Comparison of ENCODE assay signal across 8 cellular contexts in genomic region chr3:36907911-36908646, GRCh38. TPM values are rescaled to one million over a fixed set of nuclear protein-coding genes. Genes with fewer than 3 reads are reported as not detected.
DNase-seq lines count a peak whose midpoint lies in the region; ATAC-seq and TF ChIP-seq lines count a peak whose summit lies in the region.

No MANE protein-coding gene starts in this region.

- H3K9ac ChIP-seq in OCI-LY3 (ENCODE audit: low read length): peak overlapping the region; percentile 75

- TF ChIP-seq POLR2A in esophagus squamous epithelium (IDR thresholded peaks at IDR 0.05): peak in 1 of 4 donors; percentile 46
- no peak for TF ChIP-seq POLR2A in ovary (IDR thresholded peaks at IDR 0.05)

- no peaks in the 10 kb centered on the region for H3K27me3 Mint-ChIP-seq in activated T-cell treated with anti-CD3 and anti-CD28 coated beads, Interleukin-2, amount 50 U/mL, for 4 hours (ENCODE audit: low read depth)

- H3K9me3 ChIP-seq in OCI-LY3 (ENCODE audit: insufficient read depth, low read length) (no peaks in the 10 kb centered on the region), esophagus squamous epithelium (no peaks in the 10 kb centered on the region), ovary (no peaks in the 10 kb centered on the region), upper lobe of right lung (no peaks in the 10 kb centered on the region)

- no peak for TF ChIP-seq EP300 in ovary (IDR thresholded peaks at IDR 0.05)

- H3K4me1 Mint-ChIP-seq in activated T-cell treated with anti-CD3 and anti-CD28 coated beads, Interleukin-2, amount 50 U/mL, for 4 hours (ENCODE audit: low read depth): peaks cover 65% of the 10 kb centered on the region

- DNase-seq in AG09309 (ENCODE audit: low read depth) (no peak), esophagus squamous epithelium (lab: John Stamatoyannopoulos, UW) (no peak), ovary (peak; percentile 31 to 52 (median 46)), upper lobe of right lung (no peak)
- peak; percentile 42 for DNase-seq in activated T-cell treated with anti-CD3 and anti-CD28 coated beads, Interleukin-2, amount 50 U/mL, for 4 hours

- no peaks in the 10 kb centered on the region for H3K9me3 Mint-ChIP-seq in activated T-cell treated with anti-CD3 and anti-CD28 coated beads, Interleukin-2, amount 50 U/mL, for 4 hours

- H3K27me3 ChIP-seq in OCI-LY3 (ENCODE audit: low read depth, low read length): no peaks in the 10 kb centered on the region
- H3K27me3 ChIP-seq in esophagus squamous epithelium: no peaks in the 10 kb centered on the region
- no peaks in the 10 kb centered on the region for H3K27me3 ChIP-seq in ovary
- no peaks in the 10 kb centered on the region for H3K27me3 ChIP-seq in upper lobe of right lung

- 0 out of 2 replicates have a peak overlapping the region, but pooled peaks have one; percentile 1 for H2AFZ ChIP-seq in OCI-LY3 (ENCODE audit: low read depth, low read length)

- no peak for TF ChIP-seq CTCF in AG09309 (IDR thresholded peaks at IDR 0.05; ENCODE audit: control insufficient read depth, insufficient read depth, low read depth, low read length, missing control alignments)
- TF ChIP-seq CTCF in OCI-LY3 (IDR thresholded peaks at IDR 0.05; ENCODE audit: low read depth, low read length): no peak
- no peak for TF ChIP-seq CTCF in esophagus squamous epithelium (IDR thresholded peaks at IDR 0.05)
- TF ChIP-seq CTCF in ovary (IDR thresholded peaks at IDR 0.05): no peak
- TF ChIP-seq CTCF in upper lobe of right lung (IDR thresholded peaks at IDR 0.05): no peak

- intact Hi-C loops in esophagus squamous epithelium (cut with DNase I): no loop called here
- intact Hi-C loops in ovary (cut with DNase I): no loop called here
- intact Hi-C loops in upper lobe of right lung (cut with DNase I): no loop called here

- peaks cover 33% of the 10 kb centered on the region for H3K79me2 ChIP-seq in OCI-LY3 (ENCODE audit: low read length)

- H3K27ac ChIP-seq in OCI-LY3 (ENCODE audit: low read length) (peak overlapping the region; percentile 81), esophagus squamous epithelium (peak overlapping the region; percentile 73 to 86 (median 78)), ovary (peak overlapping the region; percentile 62 to 70), upper lobe of right lung (peak overlapping the region; percentile 89)

- H3K36me3 Mint-ChIP-seq in activated T-cell treated with anti-CD3 and anti-CD28 coated beads, Interleukin-2, amount 50 U/mL, for 4 hours (ENCODE audit: insufficient read depth): peaks cover 4% of the 10 kb centered on the region

- H3K4me1 ChIP-seq in OCI-LY3 (ENCODE audit: low read length) (peaks cover 78% of the 10 kb centered on the region), esophagus squamous epithelium (peaks cover 0 to 51% (median 24%) of the 10 kb centered on the region in 3 donors), ovary (ENCODE audit: insufficient read depth) (peaks cover 7% of the 10 kb centered on the region), upper lobe of right lung (peaks cover 34% of the 10 kb centered on the region)

- peaks cover 18% of the 10 kb centered on the region for H3K36me3 ChIP-seq in OCI-LY3 (replicated peaks; ENCODE audit: low read depth, low read length)
- H3K36me3 ChIP-seq in esophagus squamous epithelium: no peaks in the 10 kb centered on the region
- H3K36me3 ChIP-seq in ovary: no peaks in the 10 kb centered on the region
- peaks cover under 1% of the 10 kb centered on the region for H3K36me3 ChIP-seq in upper lobe of right lung

- WGBS in esophagus squamous epithelium, 2 donors: 16 to 30% methylated on average over 14 to 15 of the region's 15 CpGs
- 1 to 11% (median 2%) methylated on average over 15 of the region's 15 CpGs for WGBS in ovary, 3 donors

- ATAC-seq in GM21717 (IDR thresholded peaks at IDR 0.05; ENCODE audit: unreplicated experiment) (peak; percentile 39), upper lobe of right lung (peak; percentile 80), HG02840 (IDR thresholded peaks at IDR 0.05; ENCODE audit: low FRiP score, unreplicated experiment) (no peak)
- peak; percentile 37 to 49 for ATAC-seq in activated T-cell treated with anti-CD3 and anti-CD28 coated beads, Interleukin-2, amount 50 U/mL, for 4 hours

- peak overlapping the region; percentile 86 for H3K4me2 ChIP-seq in OCI-LY3 (ENCODE audit: low read length)

- H4K20me1 ChIP-seq in OCI-LY3 (ENCODE audit: insufficient read depth, low read length): no peaks in the 10 kb centered on the region

- H3K4me3 Mint-ChIP-seq in activated T-cell treated with anti-CD3 and anti-CD28 coated beads, Interleukin-2, amount 50 U/mL, for 4 hours: peak overlapping the region; percentile 84

- H3K4me3 ChIP-seq in AG09309 (ENCODE audit: control insufficient read depth, low read depth, low read length) (peak overlapping the region; percentile 35), OCI-LY3 (ENCODE audit: low read length) (peak overlapping the region; percentile 79), esophagus squamous epithelium (peak overlapping the region; percentile 44 to 64 (median 51)), ovary (peak overlapping the region; percentile 43), upper lobe of right lung (peak overlapping the region; percentile 67)

RNA-seq across cellular contexts. Expression of gene TRANK1, which starts 36.8 kb away (rescaled TPM):
- total RNA-seq in activated T-cell treated with anti-CD3 and anti-CD28 coated beads, Interleukin-2, amount 50 U/mL, for 4 hours: 1 to 10 TPM; 2.2 to 3.8 (median 2.7) TPM
- total RNA-seq in esophagus squamous epithelium (1 to 10 TPM; 1.8 to 6.3 (median 3.7) TPM), ovary (10 to 100 TPM; 10.7 to 42.4 (median 27.4) TPM), upper lobe of right lung (38.5 TPM)
- 10 to 100 TPM; 11.4 to 24.6 TPM for polyA plus RNA-seq in ovary

Comparison
In these comparisons a context has a peak if more than half of its experiments do, and no peak if none do; other contexts are left out.
1. DNase-seq: peak in activated T-cell treated with anti-CD3 and anti-CD28 coated beads, Interleukin-2, amount 50 U/mL, for 4 hours (single experiment) and ovary (5 of 5); none in AG09309 (single experiment), esophagus squamous epithelium (single experiment) and upper lobe of right lung (single experiment).
2. Peak in every context shown above with its lines, with median percentiles within 50 percentile points of each other: H3K4me3 ChIP-seq and H3K27ac ChIP-seq.